ENCODE assay signal across 8 cellular contexts in genomic region chr9:92520837-92521236, GRCh38. TPM values are rescaled to one million over a fixed set of nuclear protein-coding genes. Genes with fewer than 3 reads are reported as not detected.
"Had no signal": no experiment of that assay in that cellular context is flagged by ENCODE, and none has a peak within 500 bp of the region (broad histone marks: within the 10 kb centered on the region; RNA-seq: fewer than 3 reads in every experiment).

No MANE protein-coding gene starts in this region.

- H3K27ac Mint-ChIP-seq: H9 had no signal

- H3K27ac ChIP-seq: GM23248 had no signal

- H2AFZ ChIP-seq: GM23248 had no signal

- H3K9ac ChIP-seq: GM23248 had no signal

- FAIRE-seq: HTR-8/SVneo had no signal

- DNase-seq: GM23248, GOT3, H9, HCEC 1CT, KBM-7 had no signal

- H3K4me3 Mint-ChIP-seq: H9 had no signal

- H3K4me3 ChIP-seq: GM23248 had no signal

- H3K9me3 Mint-ChIP-seq: H9 had no signal

RNA-seq across cellular contexts. Expression of gene ECM2, which starts 15.0 kb away (rescaled TPM):
- total RNA-seq: H9, HT-29 had no signal

RNA-seq across cellular contexts. Expression of gene ASPN, which starts 38.5 kb away (rescaled TPM):
- total RNA-seq: H4, H9, HT-29 had no signal
